ENCODE assay signal across 19 cellular contexts in genomic region chr17:80346498-80347275, GRCh38.
"Had no signal": no experiment of that assay in that cellular context is flagged by ENCODE, and none has a peak within 500 bp of the region (broad histone marks: within the 10 kb centered on the region; RNA-seq: fewer than 3 reads in every experiment).

No MANE protein-coding gene starts in this region.

- H3K4me3 Mint-ChIP-seq: dendritic cell treated with granulocyte-macrophage colony-stimulating factor and Interleukin-4, amounts not matched to agents 40 ng/mL and 50 ng/mL, for 4 days; effector memory CD8-positive, alpha-beta T cell; naive thymus-derived CD8-positive, alpha-beta T cell; stimulated activated effector memory CD8-positive, alpha-beta T cell treated with anti-CD3 and anti-CD28 coated beads, Interleukin-12 subunit alpha, Interleukin-12 subunit beta, amount 100 ng/mL, for 72 hours had no signal

- DNase-seq: effector memory CD8-positive, alpha-beta T cell; gastrocnemius medialis; glutamatergic neuron; islet precursor cell; mammary epithelial cell; mucosa of descending colon; naive thymus-derived CD8-positive, alpha-beta T cell; small intestine; stimulated activated CD4-positive, alpha-beta T cell treated with anti-CD3 and anti-CD28 coated beads, Interleukin-4, amount 100 ng/mL, for 1 hour; stimulated activated CD8-positive, alpha-beta memory T cell treated with anti-CD3 and anti-CD28 coated beads, Interleukin-4, amount 100 ng/mL, for 48 hours; stimulated activated naive CD8-positive, alpha-beta T cell treated with anti-CD3 and anti-CD28 coated beads, Interleukin-15, Interleukin-2, amounts not matched to agents 100 U/mL and 50 U/mL, for 24 hours; testis had no signal

- ATAC-seq: effector memory CD8-positive, alpha-beta T cell; gastrocnemius medialis; left lobe of liver; mucosa of descending colon; naive thymus-derived CD8-positive, alpha-beta T cell; stimulated activated effector memory CD8-positive, alpha-beta T cell treated with anti-CD3 and anti-CD28 coated beads, Interleukin-12 subunit alpha, Interleukin-12 subunit beta, amount 100 ng/mL, for 72 hours; stimulated activated naive CD8-positive, alpha-beta T cell treated with anti-CD3 and anti-CD28 coated beads, Interleukin-15, Interleukin-2, amounts not matched to agents 100 U/mL and 50 U/mL, for 24 hours had no signal

- H3K27me3 Mint-ChIP-seq: dendritic cell treated with granulocyte-macrophage colony-stimulating factor and Interleukin-4, amounts not matched to agents 40 ng/mL and 50 ng/mL, for 4 days; effector memory CD8-positive, alpha-beta T cell; naive thymus-derived CD8-positive, alpha-beta T cell had no signal

- H3K4me3 ChIP-seq: esophagus muscularis mucosa, gastrocnemius medialis, mucosa of descending colon, right atrium auricular region, testis, tibial nerve had no signal

- H3K27ac Mint-ChIP-seq: dendritic cell treated with granulocyte-macrophage colony-stimulating factor and Interleukin-4, amounts not matched to agents 40 ng/mL and 50 ng/mL, for 4 days had no signal

- H3K9me3 Mint-ChIP-seq: dendritic cell treated with granulocyte-macrophage colony-stimulating factor and Interleukin-4, amounts not matched to agents 40 ng/mL and 50 ng/mL, for 4 days; effector memory CD8-positive, alpha-beta T cell; naive thymus-derived CD8-positive, alpha-beta T cell; stimulated activated effector memory CD8-positive, alpha-beta T cell treated with anti-CD3 and anti-CD28 coated beads, Interleukin-12 subunit alpha, Interleukin-12 subunit beta, amount 100 ng/mL, for 72 hours had no signal

- H3K27ac ChIP-seq: epithelial cell of prostate, esophagus muscularis mucosa, gastrocnemius medialis, right atrium auricular region, testis, tibial nerve had no signal
